In the genomic region with DNA sequence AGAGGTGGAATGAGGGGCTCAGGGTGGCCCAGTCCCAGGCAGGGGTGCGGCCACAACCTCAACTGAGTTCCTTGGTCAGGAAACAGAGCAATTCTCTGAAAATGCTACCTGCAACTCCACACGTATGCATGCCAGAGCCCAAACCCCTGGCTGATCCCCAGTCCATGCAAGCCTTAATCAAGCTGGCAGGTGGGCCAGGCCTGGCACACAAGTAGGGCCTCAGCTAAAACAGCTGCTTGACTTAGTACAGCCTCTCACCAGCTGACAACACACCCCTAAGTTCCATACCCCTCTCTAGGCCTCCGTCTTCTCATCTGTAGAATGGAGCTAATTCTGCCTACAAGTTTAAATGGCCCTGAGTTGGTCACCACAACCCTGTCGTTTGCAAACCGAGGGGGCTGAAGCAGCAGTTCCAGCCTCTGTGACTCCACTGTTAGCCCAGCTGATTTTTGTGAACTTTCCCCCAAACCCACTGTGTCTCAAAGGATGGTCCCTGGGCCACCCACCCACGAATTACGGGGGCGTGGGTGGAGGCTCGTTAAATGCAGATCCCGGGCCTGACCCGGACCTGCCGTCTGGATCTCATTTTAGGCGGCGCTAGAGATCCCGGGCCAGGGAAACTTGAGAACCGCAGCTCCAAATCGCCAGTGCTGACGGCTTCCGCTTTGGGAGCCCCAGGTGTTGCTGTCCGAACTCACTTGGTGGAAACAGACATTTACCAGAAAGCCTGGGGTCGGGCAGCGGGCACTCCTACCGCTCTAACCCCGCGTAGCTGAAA, we compare ENCODE assay signal across 9 cellular contexts. TPM values are rescaled to one million over a fixed set of nuclear protein-coding genes. Genes with fewer than 3 reads are reported as not detected.
DNase-seq lines count a peak whose midpoint lies in the region; ATAC-seq and TF ChIP-seq lines count a peak whose summit lies in the region.
"Had no signal": no experiment of that assay in that cellular context is flagged by ENCODE, and none has a peak within 500 bp of the region (broad histone marks: within the 10 kb centered on the region; RNA-seq: fewer than 3 reads in every experiment).

No MANE protein-coding gene starts in this region.

- H3K79me2 ChIP-seq in osteoblast (ENCODE audit: insufficient read depth, low read length), result no peaks in the 10 kb centered on the region

- no peak for TF ChIP-seq CTCF in osteoblast (IDR thresholded peaks at IDR 0.05; ENCODE audit: extremely low read depth, low read depth, low read length)

- peaks cover 85% of the 10 kb centered on the region for H3K27me3 Mint-ChIP-seq in activated naive CD4-positive, alpha-beta T cell treated with anti-CD3 and anti-CD28 coated beads, Interleukin-2, amount 10 ng/mL, durations not matched to agents 7 days and 5 days
- peaks cover 54% of the 10 kb centered on the region for H3K27me3 Mint-ChIP-seq in activated naive CD8-positive, alpha-beta T cell treated with anti-CD3 and anti-CD28 coated beads, Interleukin-2, amount 10 ng/mL, durations not matched to agents 7 days and 5 days

- no peaks in the 10 kb centered on the region for H3K36me3 Mint-ChIP-seq in activated naive CD4-positive, alpha-beta T cell treated with anti-CD3 and anti-CD28 coated beads, Interleukin-2, amount 10 ng/mL, durations not matched to agents 7 days and 5 days
- no peaks in the 10 kb centered on the region for H3K36me3 Mint-ChIP-seq in activated naive CD8-positive, alpha-beta T cell treated with anti-CD3 and anti-CD28 coated beads, Interleukin-2, amount 10 ng/mL, durations not matched to agents 7 days and 5 days

- CTCF ChIA-PET in activated naive CD4-positive, alpha-beta T cell treated with anti-CD3 and anti-CD28 coated beads, Interleukin-2, amount 10 ng/mL, durations not matched to agents 7 days and 5 days (lab: Charles Lee), result interaction anchor here (0.8 kb wide), 2 partner anchors 93 to 471 kb away, joined by 3 read pairs; no protein-coding TSS in a partner anchor

- no peaks in the 10 kb centered on the region for H3K36me3 ChIP-seq in osteoblast (ENCODE audit: insufficient read depth, low read length)

- H4K20me1 ChIP-seq in osteoblast (ENCODE audit: insufficient read depth, low read length), result no peaks in the 10 kb centered on the region

- no peak for DNase-seq in activated naive CD4-positive, alpha-beta T cell treated with anti-CD3 and anti-CD28 coated beads, Interleukin-2, amount 10 ng/mL, durations not matched to agents 7 days and 5 days
- no peak for DNase-seq in activated naive CD4-positive, alpha-beta T cell (lab: John Stamatoyannopoulos, UW)
- DNase-seq in activated naive CD8-positive, alpha-beta T cell treated with anti-CD3 and anti-CD28 coated beads, Interleukin-2, amount 10 ng/mL, durations not matched to agents 7 days and 5 days, result no peak
- DNase-seq in cardiac septum (ENCODE audit: low spot score) (peak; percentile 78), osteoblast (ENCODE audit: insufficient read length, low spot score, missing footprints) (peak; percentile 93), NCI-H82 treated with DMSO at 0.1 percent for 48 hours (lab: John Stamatoyannopoulos, UW; ENCODE audit: unreplicated experiment) (no peak)
- DNase-seq in effector CD4-positive, alpha-beta T cell, result no peak

- peaks cover 5% of the 10 kb centered on the region for H3K4me1 Mint-ChIP-seq in activated naive CD4-positive, alpha-beta T cell treated with anti-CD3 and anti-CD28 coated beads, Interleukin-2, amount 10 ng/mL, durations not matched to agents 7 days and 5 days
- H3K4me1 Mint-ChIP-seq in activated naive CD8-positive, alpha-beta T cell treated with anti-CD3 and anti-CD28 coated beads, Interleukin-2, amount 10 ng/mL, durations not matched to agents 7 days and 5 days, result no peaks in the 10 kb centered on the region

- H3K4me1 ChIP-seq in osteoblast (ENCODE audit: insufficient read depth, low read length), result peaks cover 4% of the 10 kb centered on the region

- peak overlapping the region; percentile 83 for H3K4me2 ChIP-seq in osteoblast (ENCODE audit: insufficient read depth, low read length)

- H3K9me3 Mint-ChIP-seq in activated naive CD4-positive, alpha-beta T cell treated with anti-CD3 and anti-CD28 coated beads, Interleukin-2, amount 10 ng/mL, durations not matched to agents 7 days and 5 days, result no peaks in the 10 kb centered on the region
- H3K9me3 Mint-ChIP-seq in activated naive CD8-positive, alpha-beta T cell treated with anti-CD3 and anti-CD28 coated beads, Interleukin-2, amount 10 ng/mL, durations not matched to agents 7 days and 5 days, result no peaks in the 10 kb centered on the region

- H3K4me3 Mint-ChIP-seq in activated naive CD4-positive, alpha-beta T cell treated with anti-CD3 and anti-CD28 coated beads, Interleukin-2, amount 10 ng/mL, durations not matched to agents 7 days and 5 days, result peak overlapping the region; percentile 57
- peak overlapping the region; percentile 39 for H3K4me3 Mint-ChIP-seq in activated naive CD8-positive, alpha-beta T cell treated with anti-CD3 and anti-CD28 coated beads, Interleukin-2, amount 10 ng/mL, durations not matched to agents 7 days and 5 days

- no peak overlapping the region for H3K27ac ChIP-seq in osteoblast (ENCODE audit: low read depth, low read length)

- peak overlapping the region; percentile 73 for H3K4me3 ChIP-seq in osteoblast (ENCODE audit: insufficient read depth, low read length)

- POLR2A ChIA-PET in activated naive CD8-positive, alpha-beta T cell treated with anti-CD3 and anti-CD28 coated beads, Interleukin-2, amount 10 ng/mL, durations not matched to agents 7 days and 5 days (lab: Charles Lee), result no interaction called here

- peak overlapping the region; percentile 88 for H2AFZ ChIP-seq in osteoblast (ENCODE audit: low read length)

- H3K27ac Mint-ChIP-seq in activated naive CD4-positive, alpha-beta T cell treated with anti-CD3 and anti-CD28 coated beads, Interleukin-2, amount 10 ng/mL, durations not matched to agents 7 days and 5 days, result no peak overlapping the region
- H3K27ac Mint-ChIP-seq in activated naive CD8-positive, alpha-beta T cell treated with anti-CD3 and anti-CD28 coated beads, Interleukin-2, amount 10 ng/mL, durations not matched to agents 7 days and 5 days, result no peak overlapping the region

- no peaks in the 10 kb centered on the region for H3K9me3 ChIP-seq in osteoblast (ENCODE audit: low read depth, low read length)

- ATAC-seq in HG03439 (IDR thresholded peaks at IDR 0.05; ENCODE audit: unreplicated experiment), result peak; percentile 22
- no peak for ATAC-seq in activated naive CD8-positive, alpha-beta T cell treated with anti-CD3 and anti-CD28 coated beads, Interleukin-2, amount 10 ng/mL, durations not matched to agents 7 days and 5 days (ENCODE audit: low read depth)

- intact Hi-C loops in cardiac septum (cut with DNase I), result no loop called here

- H3K27me3 ChIP-seq in osteoblast (ENCODE audit: insufficient read depth, low read length), result peaks cover 38% of the 10 kb centered on the region

RNA-seq across cellular contexts. Expression of a gene that starts 0.9 kb away (rescaled TPM):
- under 1 TPM; 0.11 to 0.17 TPM for total RNA-seq in activated naive CD8-positive, alpha-beta T cell treated with anti-CD3 and anti-CD28 coated beads, Interleukin-2, amount 10 ng/mL, durations not matched to agents 7 days and 5 days
- total RNA-seq in cardiac septum (0.92 TPM), osteoblast (0.72 and 0.88 TPM in 2 replicates)

RNA-seq across cellular contexts. Expression of a gene that starts 1.1 kb away (rescaled TPM):
- total RNA-seq in activated naive CD8-positive, alpha-beta T cell treated with anti-CD3 and anti-CD28 coated beads, Interleukin-2, amount 10 ng/mL, durations not matched to agents 7 days and 5 days, result under 1 TPM; 0.31 to 0.42 TPM
- total RNA-seq in cardiac septum (0.08 TPM), osteoblast (under 0.01 and 0.29 TPM in 2 replicates)
- total RNA-seq: pulmonary artery endothelial cell had no signal

RNA-seq across cellular contexts. Expression of a gene that starts 36.7 kb away (rescaled TPM):
- 10 to 100 TPM; 31.8 to 35.3 TPM for total RNA-seq in activated naive CD8-positive, alpha-beta T cell treated with anti-CD3 and anti-CD28 coated beads, Interleukin-2, amount 10 ng/mL, durations not matched to agents 7 days and 5 days
- total RNA-seq in cardiac septum, result 33.1 TPM
- total RNA-seq in osteoblast, result 35.1 and 48.9 TPM in 2 replicates

RNA-seq across cellular contexts. Expression of a gene that starts 46.4 kb away (rescaled TPM):
- total RNA-seq in activated naive CD8-positive, alpha-beta T cell treated with anti-CD3 and anti-CD28 coated beads, Interleukin-2, amount 10 ng/mL, durations not matched to agents 7 days and 5 days, result 10 to 100 TPM; 43.2 to 43.9 TPM
- total RNA-seq in cardiac septum (89.3 TPM), osteoblast (11.8 and 13.4 TPM in 2 replicates)

Comparison
In these comparisons a context has a peak if more than half of its experiments do, and no peak if none do; other contexts are left out.
1. DNase-seq: peak in cardiac septum (single experiment) and osteoblast (single experiment); none in activated naive CD4-positive, alpha-beta T cell treated with anti-CD3 and anti-CD28 coated beads, Interleukin-2, amount 10 ng/mL, durations not matched to agents 7 days and 5 days (single experiment), activated naive CD4-positive, alpha-beta T cell (0 of 4), activated naive CD8-positive, alpha-beta T cell treated with anti-CD3 and anti-CD28 coated beads, Interleukin-2, amount 10 ng/mL, durations not matched to agents 7 days and 5 days (single experiment), NCI-H82 treated with DMSO at 0.1 percent for 48 hours (single experiment) and effector CD4-positive, alpha-beta T cell (single experiment).